ENCODE assay signal across 1 cellular context in the genomic region with DNA sequence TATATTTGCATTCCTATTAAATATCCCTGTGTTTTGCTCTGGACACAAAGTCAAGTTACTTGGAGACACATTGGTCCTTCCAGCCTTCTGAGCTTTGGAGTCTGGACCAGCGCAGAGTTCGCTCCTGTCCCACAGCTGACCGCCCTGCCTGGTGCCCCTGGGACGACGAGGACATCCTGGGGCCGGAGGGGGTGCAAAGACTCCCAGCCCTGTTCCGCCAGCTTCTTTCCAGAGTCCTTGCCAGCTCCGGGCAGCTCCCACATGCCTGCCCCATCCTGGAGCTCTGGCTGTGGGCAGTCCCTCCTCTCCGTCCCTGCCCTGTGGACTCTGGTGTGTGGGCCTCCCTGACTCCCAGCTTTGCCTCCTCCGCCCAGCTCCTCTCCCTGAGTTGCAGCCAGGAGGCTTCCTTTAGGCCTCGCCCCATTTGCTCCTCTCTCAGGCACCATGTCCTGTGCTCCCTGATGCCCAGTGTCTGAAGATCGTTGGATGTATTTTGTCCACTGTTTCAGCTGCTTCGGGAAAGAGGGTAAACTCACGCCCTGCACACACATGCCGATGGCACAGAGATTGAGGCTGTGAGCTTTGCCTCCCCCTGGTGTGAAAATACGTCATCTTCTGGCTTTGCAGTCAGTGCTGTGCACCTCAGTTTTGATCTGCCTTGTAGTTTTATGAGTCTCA.
A peak's percentile ranks its signal among the peaks of the same experiment; 100 is the strongest.
TF ChIP-seq lines count a peak whose summit lies in the region.

No MANE protein-coding gene starts in this region.

TF ChIP-seq in HepG2, 621 proteins besides CTCF, POLR2A, EP300 and RAD21 (continued from another document):
- TF ChIP-seq, protein P1, sequence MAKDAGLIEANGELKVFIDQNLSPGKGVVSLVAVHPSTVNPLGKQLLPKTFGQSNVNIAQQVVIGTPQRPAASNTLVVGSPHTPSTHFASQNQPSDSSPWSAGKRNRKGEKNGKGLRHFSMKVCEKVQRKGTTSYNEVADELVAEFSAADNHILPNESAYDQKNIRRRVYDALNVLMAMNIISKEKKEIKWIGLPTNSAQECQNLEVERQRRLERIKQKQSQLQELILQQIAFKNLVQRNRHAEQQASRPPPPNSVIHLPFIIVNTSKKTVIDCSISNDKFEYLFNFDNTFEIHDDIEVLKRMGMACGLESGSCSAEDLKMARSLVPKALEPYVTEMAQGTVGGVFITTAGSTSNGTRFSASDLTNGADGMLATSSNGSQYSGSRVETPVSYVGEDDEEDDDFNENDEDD (CRISPR knock-in tag; IDR thresholded peaks at IDR 0.05; ENCODE audit: borderline replicate concordance) = peak; percentile 67; the same call in 1 of the 2 replicates
- TF ChIP-seq MZF1 (CRISPR knock-in tag; IDR thresholded peaks at IDR 0.05; ENCODE audit: borderline replicate concordance) (no peak), NFKB2 (CRISPR knock-in tag; IDR thresholded peaks at IDR 0.05; ENCODE audit: borderline replicate concordance) (0 out of 2 replicates have a peak, but pooled peaks have one; percentile 25), ATM (IDR thresholded peaks at IDR 0.05; ENCODE audit: borderline replicate concordance) (no peak), FOSL2 (CRISPR knock-in tag; IDR thresholded peaks at IDR 0.05) (peak; percentile 38; the same call in 1 of the 2 replicates), KDM2A (CRISPR knock-in tag; IDR thresholded peaks at IDR 0.05; ENCODE audit: borderline replicate concordance, low read depth) (peak; percentile 58; the same call in 1 of the 2 replicates), TFDP2 (CRISPR knock-in tag; IDR thresholded peaks at IDR 0.05) (no peak), ZFX (CRISPR knock-in tag; IDR thresholded peaks at IDR 0.05; ENCODE audit: low read depth) (peak; percentile 70; the same call in 1 of the 2 replicates), ZFP36L1 (CRISPR knock-in tag; IDR thresholded peaks at IDR 0.05) (no peak), TEAD3 (CRISPR knock-in tag; optimal IDR thresholded peaks at IDR 0.05; ENCODE audit: borderline replicate concordance) (peak; percentile 55), ZNF770 (CRISPR knock-in tag; IDR thresholded peaks at IDR 0.05) (peak; percentile 97), ZNF616 (CRISPR knock-in tag; IDR thresholded peaks at IDR 0.05; ENCODE audit: low read depth) (no peak), ARNTL (CRISPR knock-in tag; IDR thresholded peaks at IDR 0.05) (no peak), UBTF (CRISPR knock-in tag; IDR thresholded peaks at IDR 0.05) (0 out of 2 replicates have a peak, but pooled peaks have one; percentile 38), ZKSCAN8 (CRISPR knock-in tag; IDR thresholded peaks at IDR 0.05; ENCODE audit: borderline replicate concordance) (peak; percentile 47; the same call in 1 of the 2 replicates), MEF2D (CRISPR knock-in tag; IDR thresholded peaks at IDR 0.05) (0 out of 2 replicates have a peak, but pooled peaks have one; percentile 26), CEBPB (IDR thresholded peaks at IDR 0.05; ENCODE audit: borderline replicate concordance, low read depth, low read length) (no peak), ZNF792 (CRISPR knock-in tag; IDR thresholded peaks at IDR 0.05) (peak; percentile 46; the same call in 1 of the 2 replicates), ZMYM3 (CRISPR knock-in tag; IDR thresholded peaks at IDR 0.05) (peak; percentile 65; the same call in 1 of the 2 replicates), NFKBIZ (CRISPR knock-in tag; IDR thresholded peaks at IDR 0.05) (0 out of 2 replicates have a peak, but pooled peaks have one; percentile 28), ISL2 (CRISPR knock-in tag; IDR thresholded peaks at IDR 0.05) (0 out of 2 replicates have a peak, but pooled peaks have one; percentile 18), JUNB (CRISPR knock-in tag; IDR thresholded peaks at IDR 0.05; ENCODE audit: borderline replicate concordance) (no peak), SKI (IDR thresholded peaks at IDR 0.05; ENCODE audit: partially characterized antibody) (no peak), ZSCAN9 (CRISPR knock-in tag; IDR thresholded peaks at IDR 0.05; ENCODE audit: borderline replicate concordance) (no peak; the same call in 1 of the 2 replicates), SAP130 (CRISPR knock-in tag; IDR thresholded peaks at IDR 0.05; ENCODE audit: low read depth) (0 out of 2 replicates have a peak, but pooled peaks have one; percentile 46), ZNF263 (CRISPR knock-in tag; IDR thresholded peaks at IDR 0.05) (0 out of 2 replicates have a peak, but pooled peaks have one; percentile 27), PCBP2 (optimal IDR thresholded peaks at IDR 0.05; ENCODE audit: low read depth, low read length, poor library complexity, severe bottlenecking) (no peak), KAT2B (IDR thresholded peaks at IDR 0.05; ENCODE audit: borderline replicate concordance, low read depth, low read length) (no peak), ARNT2 (CRISPR knock-in tag; IDR thresholded peaks at IDR 0.05; ENCODE audit: low read depth) (no peak), ZNF607 (CRISPR knock-in tag; IDR thresholded peaks at IDR 0.05; ENCODE audit: borderline replicate concordance) (0 out of 2 replicates have a peak, but pooled peaks have one; percentile 40), HDAC2 (CRISPR knock-in tag; IDR thresholded peaks at IDR 0.05) (peak; percentile 19; the same call in 1 of the 2 replicates), SMC3 (IDR thresholded peaks at IDR 0.05; ENCODE audit: low read length) (peak; percentile 20; the same call in 1 of the 2 replicates), ZNF296 (CRISPR knock-in tag; conservative IDR thresholded peaks at IDR 0.05) (no peak), ZNF816 (CRISPR knock-in tag; IDR thresholded peaks at IDR 0.05; ENCODE audit: borderline replicate concordance) (no peak), ZNF678 (CRISPR knock-in tag; IDR thresholded peaks at IDR 0.05) (no peak)
- TF ChIP-seq, protein P2, sequence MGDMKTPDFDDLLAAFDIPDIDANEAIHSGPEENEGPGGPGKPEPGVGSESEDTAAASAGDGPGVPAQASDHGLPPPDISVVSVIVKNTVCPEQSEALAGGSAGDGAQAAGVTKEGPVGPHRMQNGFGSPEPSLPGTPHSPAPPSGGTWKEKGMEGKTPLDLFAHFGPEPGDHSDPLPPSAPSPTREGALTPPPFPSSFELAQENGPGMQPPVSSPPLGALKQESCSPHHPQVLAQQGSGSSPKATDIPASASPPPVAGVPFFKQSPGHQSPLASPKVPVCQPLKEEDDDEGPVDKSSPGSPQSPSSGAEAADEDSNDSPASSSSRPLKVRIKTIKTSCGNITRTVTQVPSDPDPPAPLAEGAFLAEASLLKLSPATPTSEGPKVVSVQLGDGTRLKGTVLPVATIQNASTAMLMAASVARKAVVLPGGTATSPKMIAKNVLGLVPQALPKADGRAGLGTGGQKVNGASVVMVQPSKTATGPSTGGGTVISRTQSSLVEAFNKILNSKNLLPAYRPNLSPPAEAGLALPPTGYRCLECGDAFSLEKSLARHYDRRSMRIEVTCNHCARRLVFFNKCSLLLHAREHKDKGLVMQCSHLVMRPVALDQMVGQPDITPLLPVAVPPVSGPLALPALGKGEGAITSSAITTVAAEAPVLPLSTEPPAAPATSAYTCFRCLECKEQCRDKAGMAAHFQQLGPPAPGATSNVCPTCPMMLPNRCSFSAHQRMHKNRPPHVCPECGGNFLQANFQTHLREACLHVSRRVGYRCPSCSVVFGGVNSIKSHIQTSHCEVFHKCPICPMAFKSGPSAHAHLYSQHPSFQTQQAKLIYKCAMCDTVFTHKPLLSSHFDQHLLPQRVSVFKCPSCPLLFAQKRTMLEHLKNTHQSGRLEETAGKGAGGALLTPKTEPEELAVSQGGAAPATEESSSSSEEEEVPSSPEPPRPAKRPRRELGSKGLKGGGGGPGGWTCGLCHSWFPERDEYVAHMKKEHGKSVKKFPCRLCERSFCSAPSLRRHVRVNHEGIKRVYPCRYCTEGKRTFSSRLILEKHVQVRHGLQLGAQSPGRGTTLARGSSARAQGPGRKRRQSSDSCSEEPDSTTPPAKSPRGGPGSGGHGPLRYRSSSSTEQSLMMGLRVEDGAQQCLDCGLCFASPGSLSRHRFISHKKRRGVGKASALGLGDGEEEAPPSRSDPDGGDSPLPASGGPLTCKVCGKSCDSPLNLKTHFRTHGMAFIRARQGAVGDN (CRISPR knock-in tag; IDR thresholded peaks at IDR 0.05) = peak; percentile 75
- TF ChIP-seq, protein P3, sequence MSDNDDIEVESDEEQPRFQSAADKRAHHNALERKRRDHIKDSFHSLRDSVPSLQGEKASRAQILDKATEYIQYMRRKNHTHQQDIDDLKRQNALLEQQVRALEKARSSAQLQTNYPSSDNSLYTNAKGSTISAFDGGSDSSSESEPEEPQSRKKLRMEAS (IDR thresholded peaks at IDR 0.05) = peak; percentile 80
- TF ChIP-seq, protein P4, sequence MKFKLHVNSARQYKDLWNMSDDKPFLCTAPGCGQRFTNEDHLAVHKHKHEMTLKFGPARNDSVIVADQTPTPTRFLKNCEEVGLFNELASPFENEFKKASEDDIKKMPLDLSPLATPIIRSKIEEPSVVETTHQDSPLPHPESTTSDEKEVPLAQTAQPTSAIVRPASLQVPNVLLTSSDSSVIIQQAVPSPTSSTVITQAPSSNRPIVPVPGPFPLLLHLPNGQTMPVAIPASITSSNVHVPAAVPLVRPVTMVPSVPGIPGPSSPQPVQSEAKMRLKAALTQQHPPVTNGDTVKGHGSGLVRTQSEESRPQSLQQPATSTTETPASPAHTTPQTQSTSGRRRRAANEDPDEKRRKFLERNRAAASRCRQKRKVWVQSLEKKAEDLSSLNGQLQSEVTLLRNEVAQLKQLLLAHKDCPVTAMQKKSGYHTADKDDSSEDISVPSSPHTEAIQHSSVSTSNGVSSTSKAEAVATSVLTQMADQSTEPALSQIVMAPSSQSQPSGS (CRISPR knock-in tag; IDR thresholded peaks at IDR 0.05) = 0 out of 2 replicates have a peak, but pooled peaks have one; percentile 18
